ENCODE assay signal across 3 cellular contexts in genomic region chr2:185347445-185347844, GRCh38.
"Had no signal": no experiment of that assay in that cellular context is flagged by ENCODE, and none has a peak within 500 bp of the region (broad histone marks: within the 10 kb centered on the region; RNA-seq: fewer than 3 reads in every experiment).

No MANE protein-coding gene starts in this region.

- ATAC-seq: GM12878 had no signal

- DNase-seq: GDM1, GF-D8 had no signal

- H3K4me3 ChIP-seq: GM12878 had no signal
